11 cellular contexts compared by ENCODE assay signal in the genomic region with DNA sequence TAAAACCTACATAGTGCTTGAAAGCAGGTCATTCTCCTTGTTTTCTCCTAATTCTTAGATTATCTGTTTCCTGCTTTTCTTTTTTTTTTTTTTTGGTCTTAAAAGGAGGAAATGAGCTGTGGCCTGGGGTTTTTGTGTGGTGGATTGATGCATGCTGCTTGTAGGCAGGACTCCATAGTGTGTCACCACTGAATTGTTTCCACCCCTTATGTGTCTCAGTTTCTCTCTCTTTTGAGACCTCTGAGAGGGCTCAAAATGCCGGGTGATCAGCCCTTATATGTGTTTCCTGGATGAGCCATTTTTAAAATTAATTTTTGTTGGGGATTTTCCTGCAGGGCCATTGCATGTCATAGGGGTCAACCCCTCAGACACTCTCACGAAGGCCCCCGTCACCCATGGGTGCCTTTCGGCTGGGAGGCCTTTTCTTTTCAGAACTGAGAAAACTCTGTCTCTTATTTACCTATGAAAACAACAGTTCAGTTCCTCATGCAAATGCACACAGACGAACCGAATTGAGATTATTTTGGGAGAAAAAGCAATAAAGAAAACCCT. TPM values are rescaled to one million over a fixed set of nuclear protein-coding genes. Genes with fewer than 3 reads are reported as not detected.
A peak's percentile ranks its signal among the peaks of the same experiment; 100 is the strongest.
DNase-seq lines count a peak whose midpoint lies in the region; ATAC-seq, FAIRE-seq and TF ChIP-seq lines count a peak whose summit lies in the region.
"Had no signal": no experiment of that assay in that cellular context is flagged by ENCODE, and none has a peak within 500 bp of the region (broad histone marks: within the 10 kb centered on the region; RNA-seq: fewer than 3 reads in every experiment).

No MANE protein-coding gene starts in this region.

- no peak for DNase-seq in activated CD4-positive, CD25-positive, alpha-beta regulatory T cell (lab: John Stamatoyannopoulos, UW)
- DNase-seq in NAMALWA (ENCODE audit: low spot score) (peak; percentile 19), small intestine (peak; percentile 28), LoVo (ENCODE audit: low spot score) (no peak), head of caudate nucleus (no peak), coronary artery (ENCODE audit: low spot score) (no peak)
- DNase-seq: foreskin keratinocyte had no signal

- H3K4me3 ChIP-seq in small intestine (ENCODE audit: low read depth in 1 of 2, low read length in 2 of 2), result no peak overlapping the region
- no peak overlapping the region for H3K4me3 ChIP-seq in coronary artery
- H3K4me3 ChIP-seq: A549 had no signal

- no peaks in the 10 kb centered on the region for H3K36me3 ChIP-seq in small intestine (ENCODE audit: control insufficient read depth in 2 of 2, insufficient read depth in 2 of 2, low read length in 2 of 2)

- TF ChIP-seq CTCF in coronary artery (IDR thresholded peaks at IDR 0.05), result no peak

- intact Hi-C loops in head of caudate nucleus (cut with DNase I), result no loop called here

- 69 to 79% (median 78%) methylated on average over 6 of the region's 6 CpGs for WGBS in small intestine, 3 donors

- no peak for FAIRE-seq in small intestine (lab: Jason Lieb, UNC)
- FAIRE-seq: A549 had no signal

- no peaks in the 10 kb centered on the region for H3K9me3 ChIP-seq in small intestine (ENCODE audit: control insufficient read depth, low read depth)
- H3K9me3 ChIP-seq: A549 had no signal

- H3K27ac ChIP-seq in small intestine (ENCODE audit: low read depth in 1 of 2, low read length in 1 of 2), result no peak overlapping the region
- H3K27ac ChIP-seq in coronary artery, result no peak overlapping the region
- H3K27ac ChIP-seq: A549, foreskin keratinocyte, KMS-11 had no signal

- ATAC-seq in activated CD4-positive, CD25-positive, alpha-beta regulatory T cell treated with anti-CD3 and anti-CD28 coated beads, Interleukin-2, amount 50 U/mL, for 24 hours, result peak; percentile 81 to 85
- ATAC-seq in HG02678 (IDR thresholded peaks at IDR 0.05; ENCODE audit: unreplicated experiment), result peak; percentile 94
- ATAC-seq: A549, foreskin keratinocyte had no signal

- H3K27me3 ChIP-seq in small intestine (ENCODE audit: control insufficient read depth in 2 of 2, insufficient read depth in 2 of 2, low read length in 2 of 2), result no peaks in the 10 kb centered on the region
- H3K27me3 ChIP-seq: foreskin keratinocyte had no signal

- no peaks in the 10 kb centered on the region for H3K4me1 ChIP-seq in small intestine (ENCODE audit: control insufficient read depth in 2 of 2, insufficient read depth in 1 of 2, low read depth in 1 of 2, low read length in 1 of 2)
- H3K4me1 ChIP-seq: A549, foreskin keratinocyte had no signal

RNA-seq across cellular contexts. Expression of a gene that starts 32.0 kb away (rescaled TPM):
- 1 to 10 TPM in 1 of 3 donors, under 1 TPM in 2; 0.22 to 1.7 (median 0.81) TPM for polyA plus RNA-seq in small intestine

Comparison
In these comparisons a context has a peak if more than half of its experiments do, and no peak if none do; other contexts are left out.
1. DNase-seq: peak in NAMALWA (single experiment) and small intestine (single experiment); none in activated CD4-positive, CD25-positive, alpha-beta regulatory T cell (0 of 4), LoVo (single experiment), head of caudate nucleus (0 of 42) and coronary artery (single experiment).